Comparison of ENCODE assay signal across 11 cellular contexts in genomic region chr4:168634276-168634802, GRCh38.
A peak's percentile ranks its signal among the peaks of the same experiment; 100 is the strongest.
DNase-seq lines count a peak whose midpoint lies in the region; ATAC-seq and TF ChIP-seq lines count a peak whose summit lies in the region.
"Had no signal": no experiment of that assay in that cellular context is flagged by ENCODE, and none has a peak within 500 bp of the region (broad histone marks: within the 10 kb centered on the region; RNA-seq: fewer than 3 reads in every experiment).

No MANE protein-coding gene starts in this region.

- no peak overlapping the region for H3K27ac Mint-ChIP-seq in WTC11

- peaks cover 22 to 51% of the 10 kb centered on the region in 2 experiments for H3K4me1 ChIP-seq in SK-N-SH (ENCODE audit: control insufficient read depth in 1 of 2, insufficient read depth in 2 of 2, low read depth in 1 of 2, low read length in 1 of 2)

- POLR2A ChIA-PET in HEK293T (lab: Yijun Ruan, JAX) (interaction anchor here (0.8 to 4.6 kb wide), 14 partner anchors 12 to 375 kb away, joined by 3 to 17 read pairs (median 6); partner anchors contain the start of gene CBR4), SK-N-SH (lab: Yijun Ruan, JAX) (no interaction called here), WTC11 (lab: Charles Lee) (no interaction called here)

- no peaks in the 10 kb centered on the region for H3K36me3 Mint-ChIP-seq in WTC11

- no peaks in the 10 kb centered on the region for H3K36me3 ChIP-seq in SK-N-SH (replicated peaks in 1 of 2; ENCODE audit: control insufficient read depth in 1 of 2, insufficient read depth in 2 of 2, low read length in 1 of 2)
- H3K36me3 ChIP-seq: upper lobe of left lung had no signal

- peak overlapping the region; percentile 36 to 93; a peak in 3 of 4 replicates for H3K27ac ChIP-seq in SK-N-SH (ENCODE audit: low read depth in 2 of 2, low read length in 1 of 2)

- peaks cover 46% of the 10 kb centered on the region for H3K4me1 Mint-ChIP-seq in WTC11

- H3K9me3 Mint-ChIP-seq in WTC11 = no peaks in the 10 kb centered on the region

- H3K27me3 ChIP-seq in SK-N-SH (ENCODE audit: insufficient read depth) = no peaks in the 10 kb centered on the region

- H4K20me1 ChIP-seq in SK-N-SH (ENCODE audit: insufficient read depth) = no peaks in the 10 kb centered on the region

- H3F3A ChIP-seq in SK-N-SH (replicated peaks; ENCODE audit: insufficient read depth) = peaks cover 69% of the 10 kb centered on the region

- ATAC-seq in left ventricle myocardium superior (peak; percentile 12), WTC11 (no peak), GM21723 (IDR thresholded peaks at IDR 0.05; ENCODE audit: unreplicated experiment) (no peak), HG03025 (IDR thresholded peaks at IDR 0.05; ENCODE audit: low FRiP score, unreplicated experiment) (no peak)
- ATAC-seq: mucosa of descending colon had no signal

- 17% methylated on average over 11 of the region's 11 CpGs for WGBS in SK-N-SH (ENCODE audit: low lambda C conversion rate)

- intact Hi-C loops in left ventricle myocardium superior (cut with micrococcal nuclease) (no loop called here), head of caudate nucleus (cut with DNase I) (no loop called here)

- no peak for TF ChIP-seq CTCF in SK-N-SH (IDR thresholded peaks at IDR 0.05)
- no peak for TF ChIP-seq CTCF in WTC11 (IDR thresholded peaks at IDR 0.05)

- peaks cover 19% of the 10 kb centered on the region for H3K27me3 Mint-ChIP-seq in WTC11 (ENCODE audit: low read depth)

- TF ChIP-seq EP300 in SK-N-SH (IDR thresholded peaks at IDR 0.05; ENCODE audit: borderline replicate concordance in 1 of 2, low read depth in 1 of 2, low read length in 1 of 2) = peak in 1 of 2 experiments; percentile 98; a peak in 3 of 4 replicates

- H3K4me3 ChIP-seq in SK-N-SH (ENCODE audit: low read depth in 2 of 2, low read length in 1 of 2) = peak overlapping the region; percentile 26 to 79
- H3K4me3 ChIP-seq: mucosa of descending colon, upper lobe of left lung had no signal

- DNase-seq in HEK293T (ENCODE audit: extremely low spot score) (peak; percentile 58), SK-N-SH (no peak), left ventricle myocardium superior (no peak), smooth muscle cell of the brain vasculature (ENCODE audit: low read depth, low spot score) (peak; percentile 88), WTC11 (ENCODE audit: low spot score) (no peak), head of caudate nucleus (no peak)
- DNase-seq: activated naive CD4-positive, alpha-beta T cell treated with Interleukin-2 at 50 U/mL for 16 hours; mucosa of descending colon; upper lobe of left lung had no signal

- peak overlapping the region; percentile 77; the same call in 1 of the 2 replicates for H3K9ac ChIP-seq in SK-N-SH

- H3K4me3 Mint-ChIP-seq in WTC11 = no peak overlapping the region

- no peak for TF ChIP-seq RAD21 in SK-N-SH (IDR thresholded peaks at IDR 0.05; ENCODE audit: low read length)

- H2AFZ ChIP-seq in SK-N-SH (ENCODE audit: low read depth) = no peak overlapping the region

- H3K4me2 ChIP-seq in SK-N-SH = peak overlapping the region; percentile 90

- peaks cover 41% of the 10 kb centered on the region for H3K79me2 ChIP-seq in SK-N-SH (ENCODE audit: insufficient read depth)

- no peaks in the 10 kb centered on the region for H3K9me2 ChIP-seq in SK-N-SH

- CTCF ChIA-PET in HEK293T (lab: Yijun Ruan, JAX) (interaction anchor here (1.1 to 2.9 kb wide), 3 partner anchors 15 to 28 kb away, joined by 3 to 7 read pairs (median 4); no protein-coding TSS in a partner anchor), SK-N-SH (lab: Yijun Ruan, JAX) (interaction anchor here (0.8 to 2.1 kb wide), 5 partner anchors 8 to 288 kb away, joined by 3 to 5 read pairs (median 3); no protein-coding TSS in a partner anchor), WTC11 (lab: Charles Lee) (no interaction called here)

- H3K9me3 ChIP-seq in SK-N-SH = no peaks in the 10 kb centered on the region
- H3K9me3 ChIP-seq: mucosa of descending colon, upper lobe of left lung had no signal

TF ChIP-seq in HEK293T, 16 proteins besides CTCF, POLR2A, EP300 and RAD21:
- TF ChIP-seq ZNF384 (IDR thresholded peaks at IDR 0.05) = peak; percentile 29; the same call in 1 of the 2 replicates
- TF ChIP-seq, protein P1, sequence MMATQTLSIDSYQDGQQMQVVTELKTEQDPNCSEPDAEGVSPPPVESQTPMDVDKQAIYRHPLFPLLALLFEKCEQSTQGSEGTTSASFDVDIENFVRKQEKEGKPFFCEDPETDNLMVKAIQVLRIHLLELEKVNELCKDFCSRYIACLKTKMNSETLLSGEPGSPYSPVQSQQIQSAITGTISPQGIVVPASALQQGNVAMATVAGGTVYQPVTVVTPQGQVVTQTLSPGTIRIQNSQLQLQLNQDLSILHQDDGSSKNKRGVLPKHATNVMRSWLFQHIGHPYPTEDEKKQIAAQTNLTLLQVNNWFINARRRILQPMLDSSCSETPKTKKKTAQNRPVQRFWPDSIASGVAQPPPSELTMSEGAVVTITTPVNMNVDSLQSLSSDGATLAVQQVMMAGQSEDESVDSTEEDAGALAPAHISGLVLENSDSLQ (IDR thresholded peaks at IDR 0.05) = peak; percentile 69
- TF ChIP-seq LEF1 (IDR thresholded peaks at IDR 0.05; ENCODE audit: borderline replicate concordance) = no peak
- peak; percentile 37; the same call in 1 of the 2 replicates for TF ChIP-seq CTBP1 (IDR thresholded peaks at IDR 0.05; ENCODE audit: borderline replicate concordance)

TF ChIP-seq in SK-N-SH, 30 proteins besides CTCF, POLR2A, EP300 and RAD21 (continues in another document):
- TF ChIP-seq RCOR1 (IDR thresholded peaks at IDR 0.05; ENCODE audit: low read length) (no peak), EZH2phosphoT487 (IDR thresholded peaks at IDR 0.05; ENCODE audit: borderline replicate concordance, low read depth) (no peak), TAF1 (IDR thresholded peaks at IDR 0.05; ENCODE audit: borderline replicate concordance, low read depth, low read length) (peak; percentile 27; the same call in 1 of the 2 replicates), TEAD4 (IDR thresholded peaks at IDR 0.05; ENCODE audit: borderline replicate concordance, insufficient read depth) (peak; percentile 99), JUND (IDR thresholded peaks at IDR 0.05) (peak; percentile 98)
- TF ChIP-seq, protein P2, sequence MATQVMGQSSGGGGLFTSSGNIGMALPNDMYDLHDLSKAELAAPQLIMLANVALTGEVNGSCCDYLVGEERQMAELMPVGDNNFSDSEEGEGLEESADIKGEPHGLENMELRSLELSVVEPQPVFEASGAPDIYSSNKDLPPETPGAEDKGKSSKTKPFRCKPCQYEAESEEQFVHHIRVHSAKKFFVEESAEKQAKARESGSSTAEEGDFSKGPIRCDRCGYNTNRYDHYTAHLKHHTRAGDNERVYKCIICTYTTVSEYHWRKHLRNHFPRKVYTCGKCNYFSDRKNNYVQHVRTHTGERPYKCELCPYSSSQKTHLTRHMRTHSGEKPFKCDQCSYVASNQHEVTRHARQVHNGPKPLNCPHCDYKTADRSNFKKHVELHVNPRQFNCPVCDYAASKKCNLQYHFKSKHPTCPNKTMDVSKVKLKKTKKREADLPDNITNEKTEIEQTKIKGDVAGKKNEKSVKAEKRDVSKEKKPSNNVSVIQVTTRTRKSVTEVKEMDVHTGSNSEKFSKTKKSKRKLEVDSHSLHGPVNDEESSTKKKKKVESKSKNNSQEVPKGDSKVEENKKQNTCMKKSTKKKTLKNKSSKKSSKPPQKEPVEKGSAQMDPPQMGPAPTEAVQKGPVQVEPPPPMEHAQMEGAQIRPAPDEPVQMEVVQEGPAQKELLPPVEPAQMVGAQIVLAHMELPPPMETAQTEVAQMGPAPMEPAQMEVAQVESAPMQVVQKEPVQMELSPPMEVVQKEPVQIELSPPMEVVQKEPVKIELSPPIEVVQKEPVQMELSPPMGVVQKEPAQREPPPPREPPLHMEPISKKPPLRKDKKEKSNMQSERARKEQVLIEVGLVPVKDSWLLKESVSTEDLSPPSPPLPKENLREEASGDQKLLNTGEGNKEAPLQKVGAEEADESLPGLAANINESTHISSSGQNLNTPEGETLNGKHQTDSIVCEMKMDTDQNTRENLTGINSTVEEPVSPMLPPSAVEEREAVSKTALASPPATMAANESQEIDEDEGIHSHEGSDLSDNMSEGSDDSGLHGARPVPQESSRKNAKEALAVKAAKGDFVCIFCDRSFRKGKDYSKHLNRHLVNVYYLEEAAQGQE (IDR thresholded peaks at IDR 0.05; ENCODE audit: low read depth, low read length) = peak; percentile 49; the same call in 1 of the 2 replicates

TF ChIP-seq in WTC11, 78 proteins besides CTCF, POLR2A, EP300 and RAD21 (continues in another document):
- no peak for TF ChIP-seq ZBTB43 (CRISPR knock-in tag; IDR thresholded peaks at IDR 0.05)

Comparison
In these comparisons a context has a peak if more than half of its experiments do, and no peak if none do; other contexts are left out.
1. DNase-seq: peak in HEK293T (single experiment) and smooth muscle cell of the brain vasculature (single experiment); none in SK-N-SH (single experiment), left ventricle myocardium superior (single experiment), WTC11 (single experiment) and head of caudate nucleus (0 of 42).